33 cellular contexts compared by ENCODE assay signal in genomic region chr2:213271947-213272346, GRCh38. TPM values are rescaled to one million over a fixed set of nuclear protein-coding genes. Genes with fewer than 3 reads are reported as not detected.
A peak's percentile ranks its signal among the peaks of the same experiment; 100 is the strongest.
DNase-seq lines count a peak whose midpoint lies in the region; ATAC-seq, FAIRE-seq and TF ChIP-seq lines count a peak whose summit lies in the region.
"Had no signal": no experiment of that assay in that cellular context is flagged by ENCODE, and none has a peak within 500 bp of the region (broad histone marks: within the 10 kb centered on the region; RNA-seq: fewer than 3 reads in every experiment).

No MANE protein-coding gene starts in this region.

- no peaks in the 10 kb centered on the region for H3K36me3 ChIP-seq in IMR-90 (ENCODE audit: control insufficient read depth, insufficient read depth, low read length)
- H3K36me3 ChIP-seq in H1 (ENCODE audit: control insufficient read depth in 2 of 4, insufficient read depth in 4 of 4, low read length in 3 of 4), result no peaks in the 10 kb centered on the region
- H3K36me3 ChIP-seq: BE2C; BLaER1; BLaER1 treated with 17β-estradiol and CSF1 and Interleukin-3, amounts not matched to agents 10 nM and 100 nM had no signal

- no peaks in the 10 kb centered on the region for H4K20me1 ChIP-seq in IMR-90 (ENCODE audit: insufficient read depth, low read length)
- no peaks in the 10 kb centered on the region for H4K20me1 ChIP-seq in H1 (replicated peaks in 1 of 2; ENCODE audit: control insufficient read depth in 1 of 2, insufficient read depth in 2 of 2, low read length in 2 of 2)
- H4K20me1 ChIP-seq: BLaER1; BLaER1 treated with 17β-estradiol and CSF1 and Interleukin-3, amounts not matched to agents 10 nM and 100 nM had no signal

- CTCF ChIA-PET in A549 (lab: Yijun Ruan, JAX) (no interaction called here), IMR-90 (lab: Yijun Ruan, JAX) (no interaction called here), H1 (lab: Charles Lee; ENCODE audit: partially characterized antibody) (no interaction called here)

- no peak overlapping the region for H2BK5ac ChIP-seq in IMR-90 (ENCODE audit: low read depth, low read length, poor library complexity, severe bottlenecking)
- H2BK5ac ChIP-seq in H1 (ENCODE audit: low read depth, low read length), result no peak overlapping the region

- H3K9ac ChIP-seq in IMR-90 (ENCODE audit: low read depth, low read length) (no peak overlapping the region), H1 (replicated peaks in 1 of 4; ENCODE audit: extremely low read depth in 1 of 4, low read depth in 3 of 4, low read length in 3 of 4) (no peak overlapping the region)
- H3K9ac ChIP-seq: BLaER1; BLaER1 treated with 17β-estradiol and CSF1 and Interleukin-3, amounts not matched to agents 10 nM and 100 nM had no signal

- H3K79me2 ChIP-seq in H1 (ENCODE audit: control insufficient read depth in 1 of 2, insufficient read depth in 2 of 2, low read length in 2 of 2), result no peaks in the 10 kb centered on the region

- no peak overlapping the region for H3K4me2 ChIP-seq in A549
- H3K4me2 ChIP-seq in IMR-90 (ENCODE audit: low read depth, low read length), result no peak overlapping the region
- no peak overlapping the region for H3K4me2 ChIP-seq in H1 (ENCODE audit: insufficient read depth in 1 of 2, low read depth in 2 of 2, low read length in 2 of 2)
- H3K4me2 ChIP-seq: BLaER1; BLaER1 treated with 17β-estradiol and CSF1 and Interleukin-3, amounts not matched to agents 10 nM and 100 nM had no signal

- H3K4me3 ChIP-seq in A549 (no peak overlapping the region), IMR-90 (ENCODE audit: insufficient read depth, low read depth, low read length) (no peak overlapping the region), H1 (ENCODE audit: extremely low read depth in 1 of 4, insufficient read depth in 2 of 4, low read depth in 3 of 4, low read length in 4 of 4) (no peak overlapping the region)
- H3K4me3 ChIP-seq: BLaER1; BLaER1 treated with 17β-estradiol and CSF1 and Interleukin-3, amounts not matched to agents 10 nM and 100 nM had no signal

- H3K27ac ChIP-seq in A549 (no peak overlapping the region), IMR-90 (ENCODE audit: insufficient read depth, low read length) (no peak overlapping the region), H1 (ENCODE audit: low read depth, low read length) (no peak overlapping the region)
- H3K27ac ChIP-seq: 22Rv1; BLaER1; BLaER1 treated with 17β-estradiol and CSF1 and Interleukin-3, amounts not matched to agents 10 nM and 100 nM; C4-2B had no signal

- H3K27me3 ChIP-seq in IMR-90 (ENCODE audit: control insufficient read depth, insufficient read depth, low read length) (no peaks in the 10 kb centered on the region), H1 (replicated peaks in 1 of 4; ENCODE audit: control insufficient read depth in 3 of 4, extremely low read depth in 1 of 4, insufficient read depth in 3 of 4, low read length in 3 of 4) (no peaks in the 10 kb centered on the region)
- H3K27me3 ChIP-seq: BE2C; BLaER1; BLaER1 treated with 17β-estradiol and CSF1 and Interleukin-3, amounts not matched to agents 10 nM and 100 nM had no signal

- DNase-seq in DMS53 (lab: John Stamatoyannopoulos, UW) (peak; percentile 2), DMS53 treated with DMSO at 0.1 percent for 48 hours (lab: John Stamatoyannopoulos, UW; ENCODE audit: unreplicated experiment) (no peak), A549 (ENCODE audit: low read depth in 1 of 2, low spot score in 1 of 2) (no peak), IMR-90 (no peak), H1 (ENCODE audit: low read depth in 1 of 2, low spot score in 2 of 2) (no peak), NCI-H1436 (lab: John Stamatoyannopoulos, UW) (no peak), NCI-H1048 (lab: John Stamatoyannopoulos, UW) (no peak)
- DNase-seq: 8988T; ACHN; AML-193; BE2C; C1 segment of cervical spinal cord; Caco-2; Calu3; CD4-positive, alpha-beta memory T cell; CD4-positive, alpha-beta T cell; CD4-positive, CD25-positive, alpha-beta regulatory T cell; CD8-positive, alpha-beta memory T cell; CD8-positive, alpha-beta T cell; COR-L47; DMS 273 treated with DMSO at 0.1 percent for 48 hours; DMS153; DMS79; DMS79 treated with DMSO at 0.1 percent for 48 hours; DND-41; EL had no signal

- H2BK12ac ChIP-seq in H1 (ENCODE audit: low read depth, low read length), result no peak overlapping the region

- H2AK5ac ChIP-seq in IMR-90 (ENCODE audit: low read depth, low read length) (no peak overlapping the region), H1 (ENCODE audit: low read depth, low read length) (no peak overlapping the region)

- 41% methylated on average over 1 of the region's 1 CpG for WGBS in A549 (ENCODE audit: missing lambda C conversion rate)
- no CpG with 5 or more reads among the region's 1 CpG for WGBS in IMR-90 (ENCODE audit: extremely low coverage in 2 of 2, insufficient read length in 1 of 2), 2 experiments
- WGBS in H1 (ENCODE audit: extremely low coverage in 1 of 2, insufficient coverage in 1 of 2, insufficient read length in 1 of 2, insufficient replicate concordance in 2 of 2, low coverage in 1 of 2, low lambda C conversion rate in 2 of 2, missing lambda C conversion rate in 1 of 2), 2 experiments, result 96% methylated on average over 1 of the region's 1 CpG; no CpG with 5 or more reads in 1 of the 2 experiments

- no peaks in the 10 kb centered on the region for H3K4me1 ChIP-seq in A549
- H3K4me1 ChIP-seq in IMR-90 (ENCODE audit: control insufficient read depth, insufficient read depth, low read length), result no peaks in the 10 kb centered on the region
- no peaks in the 10 kb centered on the region for H3K4me1 ChIP-seq in H1 (replicated peaks in 1 of 4; ENCODE audit: control insufficient read depth in 3 of 4, insufficient read depth in 4 of 4, low read length in 3 of 4)
- H3K4me1 ChIP-seq: BE2C; BLaER1; BLaER1 treated with 17β-estradiol and CSF1 and Interleukin-3, amounts not matched to agents 10 nM and 100 nM; Caco-2 had no signal

- H4K5ac ChIP-seq in IMR-90 (ENCODE audit: low read depth, low read length), result no peak overlapping the region
- H4K5ac ChIP-seq in H1 (ENCODE audit: insufficient read length, low read depth, low read length), result no peak overlapping the region

- H2BK120ac ChIP-seq in IMR-90 (ENCODE audit: low read depth, low read length), result no peak overlapping the region
- no peak overlapping the region for H2BK120ac ChIP-seq in H1 (replicated peaks; ENCODE audit: low read depth, low read length)

- H3K79me1 ChIP-seq in IMR-90 (ENCODE audit: low read depth in 1 of 2, low read length in 2 of 2) (no peaks in the 10 kb centered on the region), H1 (ENCODE audit: low read depth, low read length) (no peaks in the 10 kb centered on the region)

- TF ChIP-seq CTCF in A549 (IDR thresholded peaks at IDR 0.05) (no peak), IMR-90 (conservative IDR thresholded peaks at IDR 0.05; ENCODE audit: low read depth, low read length) (no peak), H1 (IDR thresholded peaks at IDR 0.05; ENCODE audit: control extremely low read depth in 1 of 3, insufficient read depth in 1 of 3, low read depth in 1 of 3, low read length in 3 of 3) (no peak)

- TF ChIP-seq POLR2A in A549 (IDR thresholded peaks at IDR 0.05; ENCODE audit: low read length) (no peak), IMR-90 (IDR thresholded peaks at IDR 0.05; ENCODE audit: low read depth, low read length) (no peak), H1 (IDR thresholded peaks at IDR 0.05; ENCODE audit: control extremely low read depth in 1 of 2, low read depth in 2 of 2, low read length in 2 of 2) (no peak)

- H2AK9ac ChIP-seq in IMR-90 (replicated peaks; ENCODE audit: low read depth, low read length, poor library complexity), result no peak overlapping the region

- H4K8ac ChIP-seq in IMR-90 (ENCODE audit: low read depth in 2 of 2, low read length in 2 of 2) (no peak overlapping the region), H1 (ENCODE audit: extremely low read depth, insufficient read depth, low read length) (no peak overlapping the region)

- H3K23ac ChIP-seq in IMR-90 (ENCODE audit: low read depth, low read length), result no peak overlapping the region
- no peak overlapping the region for H3K23ac ChIP-seq in H1 (ENCODE audit: insufficient read length)

- no peak overlapping the region for H3K4ac ChIP-seq in IMR-90 (ENCODE audit: low read depth, low read length)
- H3K4ac ChIP-seq in H1 (replicated peaks; ENCODE audit: insufficient read length, low read depth, low read length), result no peak overlapping the region

- in situ Hi-C loops in IMR-90 (cut with MboI; ENCODE audit: low sequenced_read_pairs), result loop anchor here (25.0 kb wide), 2 partner anchors 540 to 1540 kb away; partner anchors contain the start of gene BARD1

- no peaks in the 10 kb centered on the region for H3K9me1 ChIP-seq in IMR-90 (ENCODE audit: insufficient read depth, low read length)

- no TSS peak for BruUV-seq in IMR-90 (replicated peaks; lab: Mats Ljungman, UMichigan)

- no peaks in the 10 kb centered on the region for H3K23me2 ChIP-seq in H1 (ENCODE audit: low read depth, low read length)

- POLR2A ChIA-PET in A549 (lab: Yijun Ruan, JAX), result no interaction called here
- POLR2A ChIA-PET in IMR-90 (lab: Charles Lee; ENCODE audit: unreplicated experiment), result no interaction called here
- POLR2A ChIA-PET in H1 (lab: Charles Lee; ENCODE audit: partially characterized antibody), result interaction anchor here (1.5 kb wide), 1 partner anchor 12 kb away, joined by 3 read pairs; the partner anchor contains the start of gene SPAG16

- no peak overlapping the region for H3K56ac ChIP-seq in IMR-90 (ENCODE audit: extremely low read depth, insufficient read depth, low read length)
- H3K56ac ChIP-seq in H1 (replicated peaks; ENCODE audit: insufficient read length, low read depth, low read length), result no peak overlapping the region

- H2AFZ ChIP-seq in IMR-90 (replicated peaks; ENCODE audit: low read length, poor library complexity) (no peak overlapping the region), H1 (ENCODE audit: low read length) (0 out of 2 replicates have a peak overlapping the region, but pooled peaks have one; percentile 85)

- H3K9me3 ChIP-seq in A549, result peaks cover 3% of the 10 kb centered on the region; the same call in 1 of the 3 replicates
- H3K9me3 ChIP-seq in IMR-90 (ENCODE audit: control insufficient read depth, insufficient read depth, low read length), result no peaks in the 10 kb centered on the region; the same call in 1 of the 2 replicates
- H3K9me3 ChIP-seq in H1 (ENCODE audit: insufficient read depth in 2 of 2, low read depth in 1 of 2, low read length in 1 of 2), result no peaks in the 10 kb centered on the region
- H3K9me3 ChIP-seq: BE2C had no signal

- TF ChIP-seq EP300 in A549 (IDR thresholded peaks at IDR 0.05), result no peak
- no peak for TF ChIP-seq EP300 in H1 (IDR thresholded peaks at IDR 0.05; ENCODE audit: borderline replicate concordance in 1 of 2, low read depth in 2 of 2, low read length in 2 of 2)

- TF ChIP-seq RAD21 in A549 (conservative IDR thresholded peaks at IDR 0.05 in 1 of 2, IDR thresholded peaks at IDR 0.05 in 1 of 2) (no peak), IMR-90 (IDR thresholded peaks at IDR 0.05; ENCODE audit: low read length) (no peak), H1 (IDR thresholded peaks at IDR 0.05 in 1 of 2, conservative IDR thresholded peaks at IDR 0.05 in 1 of 2; ENCODE audit: low read depth in 2 of 2, low read length in 2 of 2) (no peak)

- H4K91ac ChIP-seq in IMR-90 (ENCODE audit: insufficient read depth, low read depth, low read length), result no peak overlapping the region
- no peak overlapping the region for H4K91ac ChIP-seq in H1 (replicated peaks; ENCODE audit: insufficient read length, low read length)

- dilution Hi-C loops in IMR-90 (cut with HindIII; ENCODE audit: low sequenced_read_pairs, unreplicated experiment), result no loop called here

- H2BK15ac ChIP-seq in IMR-90 (ENCODE audit: low read depth, low read length), result no peak overlapping the region
- no peak overlapping the region for H2BK15ac ChIP-seq in H1 (ENCODE audit: low read length)

- H3K18ac ChIP-seq in IMR-90 (ENCODE audit: low read depth, low read length) (no peak overlapping the region), H1 (ENCODE audit: extremely low read depth, low read length) (no peak overlapping the region)

- H3K14ac ChIP-seq in IMR-90 (replicated peaks; ENCODE audit: low read depth, low read length) (no peak overlapping the region), H1 (ENCODE audit: insufficient read length) (no peak overlapping the region)

- H2BK20ac ChIP-seq in IMR-90 (ENCODE audit: low read depth, low read length) (no peak overlapping the region), H1 (ENCODE audit: low read length) (no peak overlapping the region)

- FAIRE-seq in A549 (lab: Jason Lieb, UNC) (no peak), H1 (lab: Jason Lieb, UNC) (no peak)
- FAIRE-seq: A204.1, D721Med had no signal

- intact Hi-C loops in IMR-90 (cut with micrococcal nuclease), result no loop called here

- no peak for ATAC-seq in A549
- ATAC-seq in IMR-90 (ENCODE audit: low read depth), result no peak
- ATAC-seq in GM21390 (IDR thresholded peaks at IDR 0.05; ENCODE audit: unreplicated experiment), result no peak
- ATAC-seq: CD8-positive, alpha-beta T cell had no signal

RNA-seq across cellular contexts. Expression of gene SPAG16, which starts 12.3 kb away (rescaled TPM):
- polyA plus RNA-seq in A549 (2011; rRNA removed), result 25.7 and 27.6 TPM in 2 replicates
- polyA plus RNA-seq in A549 (2012; cell fraction: cytosol; rRNA removed), result 11.8 and 16.0 TPM in 2 replicates
- 3.3 and 4.0 TPM in 2 replicates for polyA plus RNA-seq in A549 (2012; cell fraction: nucleus; rRNA removed)
- polyA plus RNA-seq in A549 (2017; fragmentation: RNase III; extraction: RNeasy Plus Mini Kit Qiagen cat#74134 plus additional on column Dnase treatment), result 19.1 to 22.3 TPM (median 21.6 TPM) in 3 replicates
- polyA minus RNA-seq in A549 (2011; rRNA and poly(A)+ RNA removed), result 3.9 and 4.2 TPM in 2 replicates
- 7.3 and 16.9 TPM in 2 replicates for total RNA-seq in IMR-90 (2012; rRNA removed)
- 12.8 and 13.5 TPM in 2 replicates for polyA plus RNA-seq in IMR-90 (2012; rRNA removed)
- 6.3 TPM in 2 replicates for polyA plus RNA-seq in IMR-90 (2012; cell fraction: cytosol; rRNA removed)
- polyA plus RNA-seq in IMR-90 (2012; cell fraction: nucleus; rRNA removed; ENCODE audit: low replicate concordance), result 1.4 and 4.7 TPM in 2 replicates
- 14.7 and 14.9 TPM in 2 replicates for total RNA-seq in H1 (2021; fragmentation: NEBNext Ultra II Directional; extraction: Animal tissue kit (Norgen Biotek cat#: 25700))
- polyA plus RNA-seq in H1 (2011; rRNA removed), result 6.0 and 6.6 TPM in 2 replicates
- polyA plus RNA-seq in H1 (2011; cell fraction: cytosol; rRNA removed), result 14.3 TPM
- polyA plus RNA-seq in H1 (2011; cell fraction: nucleus; rRNA removed), result 5.7 TPM
- 9.2 to 12.9 TPM (median 10.3 TPM) in 4 replicates for polyA plus RNA-seq in H1 (2012, experiment 1 of 2)
- 2.7 TPM for polyA plus RNA-seq in H1 (2012, experiment 2 of 2)
- 17.1 TPM for polyA plus RNA-seq in H1 (2013, experiment 1 of 2)
- 18.3 TPM for polyA plus RNA-seq in H1 (2013, experiment 2 of 2)
- polyA minus RNA-seq in H1 (2011; rRNA and poly(A)+ RNA removed), result 4.4 and 5.8 TPM in 2 replicates
- 14.4 TPM for polyA minus RNA-seq in H1 (2011; cell fraction: cytosol; rRNA and poly(A)+ RNA removed)
- polyA minus RNA-seq in H1 (2011; cell fraction: nucleus; rRNA and poly(A)+ RNA removed), result 18.8 TPM
